9 cellular contexts compared by ENCODE assay signal in genomic region chr9:137454506-137455360, GRCh38. TPM values are rescaled to one million over a fixed set of nuclear protein-coding genes. Genes with fewer than 3 reads are reported as not detected.
DNase-seq lines count a peak whose midpoint lies in the region; TF ChIP-seq lines count a peak whose summit lies in the region.
"Had no signal": no experiment of that assay in that cellular context is flagged by ENCODE, and none has a peak within 500 bp of the region (broad histone marks: within the 10 kb centered on the region; RNA-seq: fewer than 3 reads in every experiment).

No MANE protein-coding gene starts in this region.

- H3K4me3 ChIP-seq in colonic mucosa, result peak overlapping the region; percentile 44
- H3K4me3 ChIP-seq in lower leg skin (ENCODE audit: low read depth, poor library complexity, severe bottlenecking), result peak overlapping the region; percentile 26
- peak overlapping the region; percentile 32 to 41 for H3K4me3 ChIP-seq in tibial artery

- 47 to 59% methylated on average over 30 to 33 of the region's 33 CpGs for WGBS in lower leg skin, 2 donors

- peak overlapping the region; percentile 73 to 86 for H3K9ac ChIP-seq in colonic mucosa (ENCODE audit: low read depth in 2 of 2, low read length in 2 of 2)

- peaks cover 17% of the 10 kb centered on the region for H3K4me1 ChIP-seq in colonic mucosa
- H3K4me1 ChIP-seq in tibial artery, result peaks cover 4 to 59% (median 55%) of the 10 kb centered on the region in 4 donors

- TF ChIP-seq CTCF in colonic mucosa (IDR thresholded peaks at IDR 0.05) (no peak), lower leg skin (IDR thresholded peaks at IDR 0.05) (no peak), tibial artery (IDR thresholded peaks at IDR 0.05) (no peak)

- TF ChIP-seq POLR2A in lower leg skin (IDR thresholded peaks at IDR 0.05), result no peak

- no peaks in the 10 kb centered on the region for H3K36me3 ChIP-seq in colonic mucosa
- peaks cover 21 to 41% (median 36%) of the 10 kb centered on the region in 3 donors for H3K36me3 ChIP-seq in tibial artery

- DNase-seq in activated CD8-positive, alpha-beta memory T cell treated with anti-CD3 and anti-CD28 coated beads, Interleukin-2, amount 50 U/mL, for 4 hours, result peak; percentile 17
- DNase-seq in activated CD8-positive, alpha-beta memory T cell treated with anti-CD3 and anti-CD28 coated beads, Interleukin-2, amount 50 U/mL, for 48 hours, result no peak
- DNase-seq in colonic mucosa (peak; percentile 77), lower leg skin (ENCODE audit: low spot score in 2 of 2) (peak in 1 of 2 donors; percentile 89), tibial artery (peak in 1 of 2 donors; percentile 74), NCI-H345 (lab: John Stamatoyannopoulos, UW) (no peak), NCI-H1417 treated with DMSO at 0.1 percent for 48 hours (lab: John Stamatoyannopoulos, UW) (no peak), NCI-H2081 treated with DMSO at 0.1 percent for 48 hours (lab: John Stamatoyannopoulos, UW) (no peak)

- H3K9me3 ChIP-seq in colonic mucosa (no peaks in the 10 kb centered on the region), tibial artery (no peaks in the 10 kb centered on the region)

- H3K27me3 ChIP-seq in colonic mucosa (no peaks in the 10 kb centered on the region), tibial artery (no peaks in the 10 kb centered on the region)

- H3K27ac ChIP-seq in colonic mucosa (peak overlapping the region; percentile 93), tibial artery (peak overlapping the region; percentile 85 to 86)

- intact Hi-C loops in colonic mucosa (cut with DNase I), result no loop called here
- intact Hi-C loops in lower leg skin (cut with DNase I; ENCODE audit: low total_unique reads), result loop anchor here (5.0 kb wide), 1 partner anchor 158 kb away; no protein-coding TSS in a partner anchor
- intact Hi-C loops in tibial artery (cut with DNase I; ENCODE audit: low total_unique reads), result no loop called here

RNA-seq across cellular contexts. Expression of gene NSMF, which starts 4.4 kb away (rescaled TPM):
- total RNA-seq in colonic mucosa, result 10 to 100 TPM; 33.7 to 47.8 TPM
- 10 to 100 TPM; 18.6 to 41.8 (median 24.3) TPM for total RNA-seq in lower leg skin

RNA-seq across cellular contexts. Expression of gene ENTPD8, which starts 13.6 kb away (rescaled TPM):
- total RNA-seq in colonic mucosa (10 to 100 TPM; 48.3 to 72.0 TPM), lower leg skin (not detected)
- total RNA-seq: activated CD8-positive, alpha-beta memory T cell treated with anti-CD3 and anti-CD28 coated beads, Interleukin-2, amount 10 ng/mL, durations not matched to agents 7 days and 5 days had no signal

RNA-seq across cellular contexts. Expression of gene NOXA1, which starts 31.5 kb away (rescaled TPM):
- 10 to 100 TPM; 27.5 to 29.3 TPM for total RNA-seq in colonic mucosa
- total RNA-seq in lower leg skin, result 1 to 10 TPM; 3.1 to 5.6 (median 4.4) TPM

RNA-seq across cellular contexts. Expression of gene EXD3, which starts 31.8 kb away (rescaled TPM):
- total RNA-seq in colonic mucosa (10 to 100 TPM; 34.9 to 36.4 TPM), lower leg skin (10 to 100 TPM; 13.8 to 25.7 (median 17.7) TPM)

Comparison
In these comparisons a context has a peak if more than half of its experiments do, and no peak if none do; other contexts are left out.
1. DNase-seq: peak in activated CD8-positive, alpha-beta memory T cell treated with anti-CD3 and anti-CD28 coated beads, Interleukin-2, amount 50 U/mL, for 4 hours (single experiment) and colonic mucosa (single experiment); none in activated CD8-positive, alpha-beta memory T cell treated with anti-CD3 and anti-CD28 coated beads, Interleukin-2, amount 50 U/mL, for 48 hours (single experiment), NCI-H345 (single experiment), NCI-H1417 treated with DMSO at 0.1 percent for 48 hours (single experiment) and NCI-H2081 treated with DMSO at 0.1 percent for 48 hours (single experiment).
2. RNA of gene ENTPD8, which starts 13.6 kb away (total RNA-seq): 48.3 to 72.0 TPM in colonic mucosa; not detected in lower leg skin; every median in the first group is over 10 times any median in the second.
3. RNA of gene NOXA1, which starts 31.5 kb away (total RNA-seq): 27.5 to 29.3 TPM in colonic mucosa; 3.1 to 5.6 TPM in lower leg skin; every median in the first group is over 4 times any median in the second.
4. Peak in every context shown above with its lines, with median percentiles within 50 percentile points of each other: H3K4me3 ChIP-seq.